In genomic region chr19:53158119-53158656, GRCh38 we compare ENCODE assay signal across 1 cellular context.
TF ChIP-seq lines count a peak whose summit lies in the region.

No MANE protein-coding gene starts in this region.

TF ChIP-seq in IMR-90, 13 proteins besides CTCF, POLR2A, EP300 and RAD21:
- TF ChIP-seq CEBPB (IDR thresholded peaks at IDR 0.05; ENCODE audit: low read depth, low read length) (no peak), FOS (IDR thresholded peaks at IDR 0.05; ENCODE audit: low read depth, low read length) (no peak), NFE2L2 (IDR thresholded peaks at IDR 0.05; ENCODE audit: low read depth, low read length) (no peak), MAZ (IDR thresholded peaks at IDR 0.05; ENCODE audit: borderline replicate concordance, low read depth, low read length) (0 out of 2 replicates have a peak, but pooled peaks have one; percentile 22)
